ENCODE assay signal across 10 cellular contexts in the genomic region with DNA sequence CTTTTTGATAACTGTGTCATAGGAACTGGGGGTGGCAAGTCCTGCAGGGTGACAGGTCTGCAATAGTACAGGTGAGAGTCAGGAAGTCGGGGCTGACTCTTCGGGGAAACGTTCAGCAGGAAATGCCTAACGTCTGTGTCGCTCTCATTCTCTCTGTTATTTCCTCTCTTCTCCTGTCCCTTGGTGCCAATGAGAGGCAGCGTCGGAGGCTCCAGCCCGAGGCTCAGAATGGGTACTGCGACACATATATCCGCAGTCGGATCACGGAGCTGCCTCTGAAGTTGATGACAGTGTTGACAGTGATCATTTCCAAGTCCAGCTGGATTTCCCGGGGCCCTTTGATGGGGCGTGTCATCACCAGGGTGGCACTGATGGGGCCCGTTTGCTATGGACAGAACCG. TPM values are rescaled to one million over a fixed set of nuclear protein-coding genes. Genes with fewer than 3 reads are reported as not detected.
DNase-seq lines count a peak whose midpoint lies in the region; ATAC-seq and TF ChIP-seq lines count a peak whose summit lies in the region.
"Had no signal": no experiment of that assay in that cellular context is flagged by ENCODE, and none has a peak within 500 bp of the region (broad histone marks: within the 10 kb centered on the region; RNA-seq: fewer than 3 reads in every experiment).

No MANE protein-coding gene starts in this region.

- BruUV-seq in PC-3 (replicated peaks; lab: Mats Ljungman, UMichigan) = no TSS peak

- H3K79me2 ChIP-seq in PC-3 (ENCODE audit: low read length) = no peaks in the 10 kb centered on the region

- H3K27ac ChIP-seq in PC-3 (ENCODE audit: low read length) = no peak overlapping the region
- H3K27ac ChIP-seq in psoas muscle = no peak overlapping the region

- CTCF ChIA-PET in PC-3 (lab: Charles Lee) = interaction anchor here (0.6 kb wide), 1 partner anchor 11 kb away, joined by 3 read pairs; no protein-coding TSS in a partner anchor

- H4K20me1 ChIP-seq in PC-3 (ENCODE audit: low read length) = no peaks in the 10 kb centered on the region

- H3K27me3 ChIP-seq in PC-3 (ENCODE audit: low read length) (no peaks in the 10 kb centered on the region), psoas muscle (ENCODE audit: insufficient read depth in 3 of 3, low read length in 2 of 3) (no peaks in the 10 kb centered on the region)

- no peaks in the 10 kb centered on the region for H3F3A ChIP-seq in PC-3 (ENCODE audit: low read length, unreplicated experiment)

- H3K36me3 ChIP-seq in PC-3 (ENCODE audit: low read depth, low read length) (no peaks in the 10 kb centered on the region), mucosa of descending colon (ENCODE audit: low read depth) (no peaks in the 10 kb centered on the region), psoas muscle (ENCODE audit: insufficient read depth in 1 of 2, low read depth in 1 of 2) (no peaks in the 10 kb centered on the region)

- DNase-seq in 8988T (peak; percentile 64), PC-3 (peak; percentile 59), activated gamma-delta T cell treated with Interleukin-2 at 50 U/mL for 16 hours (peak; percentile 69), mucosa of descending colon (peak; percentile 51 to 66 (median 60)), GM13976 (ENCODE audit: low spot score) (no peak), psoas muscle (no peak)
- DNase-seq: caudate nucleus, kidney glomerular epithelial cell had no signal

- intact Hi-C loops in PC-3 (cut with micrococcal nuclease) = no loop called here
- intact Hi-C loops in mucosa of descending colon (cut with DNase I, micrococcal nuclease) = no loop called here
- intact Hi-C loops in psoas muscle (cut with DNase I) = no loop called here

- in situ Hi-C loops in GM13976 (cut with MboI; ENCODE audit: low sequenced_read_pairs, unreplicated experiment) = loop anchor here (25.0 kb wide), 1 partner anchor 208 kb away; no protein-coding TSS in a partner anchor

- ATAC-seq in PC-3 = no peak
- ATAC-seq in mucosa of descending colon = peak; percentile 41
- no peak for ATAC-seq in HG03108 (IDR thresholded peaks at IDR 0.05; ENCODE audit: unreplicated experiment)
- no peak for ATAC-seq in HG03521 (IDR thresholded peaks at IDR 0.05; ENCODE audit: unreplicated experiment)
- no peak for ATAC-seq in psoas muscle

- H3K9ac ChIP-seq in PC-3 (ENCODE audit: low read length) = no peak overlapping the region

- H2AFZ ChIP-seq in PC-3 (ENCODE audit: low read length) = peak overlapping the region; percentile 68; the same call in 1 of the 2 replicates

- WGBS in psoas muscle, 3 donors = 76 to 78% (median 77%) methylated on average over 16 of the region's 16 CpGs

- peak overlapping the region; percentile 58 for H3K4me2 ChIP-seq in PC-3 (ENCODE audit: low read length)

- no peaks in the 10 kb centered on the region for H3K9me2 ChIP-seq in PC-3 (replicated peaks; ENCODE audit: low read length)

- H3K9me3 ChIP-seq in PC-3 (ENCODE audit: low read length) = no peaks in the 10 kb centered on the region
- no peaks in the 10 kb centered on the region for H3K9me3 ChIP-seq in mucosa of descending colon
- no peaks in the 10 kb centered on the region for H3K9me3 ChIP-seq in psoas muscle

- POLR2A ChIA-PET in PC-3 (lab: Charles Lee; ENCODE audit: unreplicated experiment) = no interaction called here

- TF ChIP-seq CTCF in PC-3 (conservative IDR thresholded peaks at IDR 0.05; ENCODE audit: low read depth, low read length) = no peak
- no peak for TF ChIP-seq CTCF in mucosa of descending colon (IDR thresholded peaks at IDR 0.05)
- no peak for TF ChIP-seq CTCF in GM13976 (IDR thresholded peaks at IDR 0.05; ENCODE audit: borderline replicate concordance, control extremely low read depth, extremely low read depth, insufficient read depth, missing control alignments)
- no peak for TF ChIP-seq CTCF in psoas muscle (IDR thresholded peaks at IDR 0.05)

- H3K4me3 ChIP-seq in PC-3 (ENCODE audit: low read length) = peak overlapping the region; percentile 10; the same call in 1 of the 2 replicates
- no peak overlapping the region for H3K4me3 ChIP-seq in mucosa of descending colon
- no peak overlapping the region for H3K4me3 ChIP-seq in psoas muscle

- H3K4me1 ChIP-seq in PC-3 (ENCODE audit: insufficient read depth, low read length) = peaks cover 34% of the 10 kb centered on the region
- peaks cover 31% of the 10 kb centered on the region for H3K4me1 ChIP-seq in mucosa of descending colon (ENCODE audit: low read depth)
- H3K4me1 ChIP-seq in psoas muscle = peaks cover 12% of the 10 kb centered on the region

RNA-seq across cellular contexts. Expression of a gene that starts 2.7 kb away (rescaled TPM):
- total RNA-seq in PC-3 (2014; rRNA removed) (3.7 and 6.2 TPM in 2 replicates), mucosa of descending colon (10 to 100 TPM; 39.0 to 75.1 (median 63.6) TPM), psoas muscle (1 to 10 TPM; 1.5 to 4.3 (median 2.9) TPM)
- 1 to 10 TPM; 1.2 to 2.3 (median 1.7) TPM for polyA plus RNA-seq in psoas muscle

Comparison
In these comparisons a context has a peak if more than half of its experiments do, and no peak if none do; other contexts are left out.
1. DNase-seq: peak in 8988T (single experiment), PC-3 (single experiment), activated gamma-delta T cell treated with Interleukin-2 at 50 U/mL for 16 hours (single experiment) and mucosa of descending colon (3 of 3); none in GM13976 (single experiment) and psoas muscle (0 of 2).